1 cellular context compared by ENCODE assay signal in the genomic region with DNA sequence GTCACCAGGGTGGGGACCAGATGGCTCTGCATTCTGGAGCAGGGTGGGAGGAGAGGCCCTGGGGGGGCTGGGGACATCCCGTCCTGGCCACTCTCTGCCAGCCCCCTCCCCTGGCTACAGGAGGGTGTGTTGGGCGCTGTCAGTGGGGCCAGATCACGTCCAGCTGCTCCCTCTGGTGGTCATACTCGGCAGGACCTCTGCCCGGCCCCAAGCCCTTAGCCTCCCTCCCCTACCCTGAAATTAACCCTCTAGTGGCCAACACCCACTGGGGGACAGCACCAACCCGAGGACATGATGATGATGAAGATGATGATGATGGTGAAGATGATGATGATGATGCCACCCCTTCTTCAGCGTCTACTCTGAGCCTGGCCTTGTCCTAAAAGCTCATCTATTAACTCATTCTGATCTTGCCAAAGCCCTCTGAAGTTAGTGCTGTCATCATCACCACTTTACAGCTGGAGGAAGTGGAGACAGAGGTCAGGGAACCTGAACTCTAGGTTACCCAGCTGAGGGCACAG.
A peak's percentile ranks its signal among the peaks of the same experiment; 100 is the strongest.
TF ChIP-seq lines count a peak whose summit lies in the region.

No MANE protein-coding gene starts in this region.

TF ChIP-seq in HepG2, 621 proteins besides CTCF, POLR2A, EP300 and RAD21 (continued from another document and continues in another):
- TF ChIP-seq AHDC1 (CRISPR knock-in tag; IDR thresholded peaks at IDR 0.05; ENCODE audit: borderline replicate concordance) (peak; percentile 46; the same call in 1 of the 2 replicates), ZNF501 (CRISPR knock-in tag; IDR thresholded peaks at IDR 0.05) (peak; percentile 71; the same call in 1 of the 2 replicates), NFE2L1 (CRISPR knock-in tag; IDR thresholded peaks at IDR 0.05; ENCODE audit: borderline replicate concordance) (no peak), NR1H2 (CRISPR knock-in tag; IDR thresholded peaks at IDR 0.05; ENCODE audit: borderline replicate concordance, low read depth) (no peak), PCBP1 (IDR thresholded peaks at IDR 0.05; ENCODE audit: borderline replicate concordance, low read depth, low read length) (peak; percentile 85; the same call in 1 of the 2 replicates), KDM5B (CRISPR knock-in tag; IDR thresholded peaks at IDR 0.05; ENCODE audit: borderline replicate concordance) (0 out of 2 replicates have a peak, but pooled peaks have one; percentile 13), ZNF878 (CRISPR knock-in tag; IDR thresholded peaks at IDR 0.05) (peak; percentile 36; the same call in 1 of the 2 replicates), HDAC1 (CRISPR knock-in tag; IDR thresholded peaks at IDR 0.05) (peak; percentile 77), HNF4G (IDR thresholded peaks at IDR 0.05; ENCODE audit: borderline replicate concordance, low read depth, low read length) (0 out of 2 replicates have a peak, but pooled peaks have one; percentile 1), HNF4G (CRISPR knock-in tag; IDR thresholded peaks at IDR 0.05; ENCODE audit: borderline replicate concordance, low read depth) (no peak), ZNF883 (CRISPR knock-in tag; IDR thresholded peaks at IDR 0.05; ENCODE audit: not compliant biosample characterization) (peak; percentile 41), ZNF792 (CRISPR knock-in tag; IDR thresholded peaks at IDR 0.05) (0 out of 2 replicates have a peak, but pooled peaks have one; percentile 42), PHF21A (CRISPR knock-in tag; IDR thresholded peaks at IDR 0.05) (peak; percentile 65), ZFX (CRISPR knock-in tag; IDR thresholded peaks at IDR 0.05; ENCODE audit: low read depth) (peak; percentile 50; the same call in 1 of the 2 replicates), ZNF607 (CRISPR knock-in tag; IDR thresholded peaks at IDR 0.05; ENCODE audit: borderline replicate concordance) (peak; percentile 59; the same call in 1 of the 2 replicates), YY1 (IDR thresholded peaks at IDR 0.05; ENCODE audit: insufficient read depth, insufficient replicate concordance, low read depth, low read length) (peak; percentile 43), REL (CRISPR knock-in tag; conservative IDR thresholded peaks at IDR 0.05) (0 out of 2 replicates have a peak, but pooled peaks have one; percentile 35), FOXA3 (CRISPR knock-in tag; IDR thresholded peaks at IDR 0.05) (peak; percentile 35; the same call in 1 of the 2 replicates), ZMAT3 (CRISPR knock-in tag; conservative IDR thresholded peaks at IDR 0.05) (0 out of 2 replicates have a peak, but pooled peaks have one; percentile 37), ZNF580 (CRISPR knock-in tag; IDR thresholded peaks at IDR 0.05; ENCODE audit: borderline replicate concordance, low read depth) (peak; percentile 56; the same call in 1 of the 2 replicates), XRCC5 (optimal IDR thresholded peaks at IDR 0.05; ENCODE audit: low read length) (peak; percentile 89), KLF13 (CRISPR knock-in tag; IDR thresholded peaks at IDR 0.05) (no peak), ZNF451 (CRISPR knock-in tag; IDR thresholded peaks at IDR 0.05) (0 out of 2 replicates have a peak, but pooled peaks have one; percentile 40), ZNF770 (CRISPR knock-in tag; IDR thresholded peaks at IDR 0.05) (no peak), FOXJ3 (CRISPR knock-in tag; IDR thresholded peaks at IDR 0.05; ENCODE audit: borderline replicate concordance) (no peak), HNRNPLL (IDR thresholded peaks at IDR 0.05; ENCODE audit: low read depth, low read length, poor library complexity, severe bottlenecking) (peak; percentile 18), ZNF274 (CRISPR knock-in tag; IDR thresholded peaks at IDR 0.05) (peak; percentile 76; the same call in 1 of the 2 replicates), HIC2 (CRISPR knock-in tag; IDR thresholded peaks at IDR 0.05; ENCODE audit: low read depth) (peak; percentile 78; the same call in 1 of the 2 replicates), ZKSCAN1 (IDR thresholded peaks at IDR 0.05; ENCODE audit: low read length) (no peak), ZNF10 (CRISPR knock-in tag; IDR thresholded peaks at IDR 0.05; ENCODE audit: borderline replicate concordance, low read depth) (no peak), ZBTB43 (CRISPR knock-in tag; conservative IDR thresholded peaks at IDR 0.05) (peak; percentile 66; the same call in 1 of the 2 replicates), HOXA5 (CRISPR knock-in tag; IDR thresholded peaks at IDR 0.05) (peak; percentile 57; the same call in 1 of the 2 replicates), SPEN (CRISPR knock-in tag; IDR thresholded peaks at IDR 0.05; ENCODE audit: low read depth) (peak; percentile 54; the same call in 1 of the 2 replicates)
- TF ChIP-seq, protein P1, sequence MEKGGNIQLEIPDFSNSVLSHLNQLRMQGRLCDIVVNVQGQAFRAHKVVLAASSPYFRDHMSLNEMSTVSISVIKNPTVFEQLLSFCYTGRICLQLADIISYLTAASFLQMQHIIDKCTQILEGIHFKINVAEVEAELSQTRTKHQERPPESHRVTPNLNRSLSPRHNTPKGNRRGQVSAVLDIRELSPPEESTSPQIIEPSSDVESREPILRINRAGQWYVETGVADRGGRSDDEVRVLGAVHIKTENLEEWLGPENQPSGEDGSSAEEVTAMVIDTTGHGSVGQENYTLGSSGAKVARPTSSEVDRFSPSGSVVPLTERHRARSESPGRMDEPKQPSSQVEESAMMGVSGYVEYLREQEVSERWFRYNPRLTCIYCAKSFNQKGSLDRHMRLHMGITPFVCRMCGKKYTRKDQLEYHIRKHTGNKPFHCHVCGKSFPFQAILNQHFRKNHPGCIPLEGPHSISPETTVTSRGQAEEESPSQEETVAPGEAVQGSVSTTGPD (CRISPR knock-in tag; IDR thresholded peaks at IDR 0.05): no peak
- TF ChIP-seq, protein P2, sequence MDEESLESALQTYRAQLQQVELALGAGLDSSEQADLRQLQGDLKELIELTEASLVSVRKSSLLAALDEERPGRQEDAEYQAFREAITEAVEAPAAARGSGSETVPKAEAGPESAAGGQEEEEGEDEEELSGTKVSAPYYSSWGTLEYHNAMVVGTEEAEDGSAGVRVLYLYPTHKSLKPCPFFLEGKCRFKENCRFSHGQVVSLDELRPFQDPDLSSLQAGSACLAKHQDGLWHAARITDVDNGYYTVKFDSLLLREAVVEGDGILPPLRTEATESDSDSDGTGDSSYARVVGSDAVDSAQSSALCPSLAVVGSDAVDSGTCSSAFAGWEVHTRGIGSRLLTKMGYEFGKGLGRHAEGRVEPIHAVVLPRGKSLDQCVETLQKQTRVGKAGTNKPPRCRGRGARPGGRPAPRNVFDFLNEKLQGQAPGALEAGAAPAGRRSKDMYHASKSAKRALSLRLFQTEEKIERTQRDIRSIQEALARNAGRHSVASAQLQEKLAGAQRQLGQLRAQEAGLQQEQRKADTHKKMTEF (CRISPR knock-in tag; IDR thresholded peaks at IDR 0.05): peak; percentile 60; the same call in 1 of the 2 replicates
- TF ChIP-seq, protein P3, sequence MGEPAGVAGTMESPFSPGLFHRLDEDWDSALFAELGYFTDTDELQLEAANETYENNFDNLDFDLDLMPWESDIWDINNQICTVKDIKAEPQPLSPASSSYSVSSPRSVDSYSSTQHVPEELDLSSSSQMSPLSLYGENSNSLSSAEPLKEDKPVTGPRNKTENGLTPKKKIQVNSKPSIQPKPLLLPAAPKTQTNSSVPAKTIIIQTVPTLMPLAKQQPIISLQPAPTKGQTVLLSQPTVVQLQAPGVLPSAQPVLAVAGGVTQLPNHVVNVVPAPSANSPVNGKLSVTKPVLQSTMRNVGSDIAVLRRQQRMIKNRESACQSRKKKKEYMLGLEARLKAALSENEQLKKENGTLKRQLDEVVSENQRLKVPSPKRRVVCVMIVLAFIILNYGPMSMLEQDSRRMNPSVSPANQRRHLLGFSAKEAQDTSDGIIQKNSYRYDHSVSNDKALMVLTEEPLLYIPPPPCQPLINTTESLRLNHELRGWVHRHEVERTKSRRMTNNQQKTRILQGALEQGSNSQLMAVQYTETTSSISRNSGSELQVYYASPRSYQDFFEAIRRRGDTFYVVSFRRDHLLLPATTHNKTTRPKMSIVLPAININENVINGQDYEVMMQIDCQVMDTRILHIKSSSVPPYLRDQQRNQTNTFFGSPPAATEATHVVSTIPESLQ (CRISPR knock-in tag; conservative IDR thresholded peaks at IDR 0.05): 0 out of 2 replicates have a peak, but pooled peaks have one; percentile 71
- TF ChIP-seq, protein P4, sequence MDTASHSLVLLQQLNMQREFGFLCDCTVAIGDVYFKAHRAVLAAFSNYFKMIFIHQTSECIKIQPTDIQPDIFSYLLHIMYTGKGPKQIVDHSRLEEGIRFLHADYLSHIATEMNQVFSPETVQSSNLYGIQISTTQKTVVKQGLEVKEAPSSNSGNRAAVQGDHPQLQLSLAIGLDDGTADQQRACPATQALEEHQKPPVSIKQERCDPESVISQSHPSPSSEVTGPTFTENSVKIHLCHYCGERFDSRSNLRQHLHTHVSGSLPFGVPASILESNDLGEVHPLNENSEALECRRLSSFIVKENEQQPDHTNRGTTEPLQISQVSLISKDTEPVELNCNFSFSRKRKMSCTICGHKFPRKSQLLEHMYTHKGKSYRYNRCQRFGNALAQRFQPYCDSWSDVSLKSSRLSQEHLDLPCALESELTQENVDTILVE (CRISPR knock-in tag; IDR thresholded peaks at IDR 0.05): 0 out of 2 replicates have a peak, but pooled peaks have one; percentile 47
